Comparison of ENCODE assay signal across 12 cellular contexts in genomic region chr14:50835280-50835679, GRCh38.
DNase-seq lines count a peak whose midpoint lies in the region; ATAC-seq and TF ChIP-seq lines count a peak whose summit lies in the region.
"Had no signal": no experiment of that assay in that cellular context is flagged by ENCODE, and none has a peak within 500 bp of the region (broad histone marks: within the 10 kb centered on the region; RNA-seq: fewer than 3 reads in every experiment).

No MANE protein-coding gene starts in this region.

- peak; percentile 14 for DNase-seq in activated effector memory CD4-positive, alpha-beta T cell treated with Interleukin-2 at 50 U/mL for 16 hours
- no peak for DNase-seq in activated effector memory CD4-positive, alpha-beta T cell treated with anti-CD3 and anti-CD28 coated beads, Interleukin-2, amount 50 U/mL, for 16 hours
- no peak for DNase-seq in T-helper 2 cell treated with Interferon-gamma antibody and Interleukin-4, amounts not matched to agents 5 μg/mL and 100 μg/mL, for 36 hours (ENCODE audit: low spot score)
- DNase-seq in skeletal muscle cell (ENCODE audit: low read depth): peak; percentile 42
- no peak for DNase-seq in GM10248 (ENCODE audit: extremely low spot score)
- DNase-seq: amniotic stem cell, COR-L47, mesenchymal stem cell, NCI-H524 had no signal

- peak; percentile 30 for ATAC-seq in HG02852 (IDR thresholded peaks at IDR 0.05; ENCODE audit: unreplicated experiment)
- no peak for ATAC-seq in SK-N-SH treated with all-trans-retinoic acid at 6 μM for 48 hours
- no peak for ATAC-seq in GM21367 (IDR thresholded peaks at IDR 0.05; ENCODE audit: unreplicated experiment)

- no peak overlapping the region for H3K4me3 ChIP-seq in skeletal muscle cell (ENCODE audit: low read depth, low read length)

- H3K27ac Mint-ChIP-seq in T-helper 2 cell treated with Interferon-gamma antibody and Interleukin-4, amounts not matched to agents 5 μg/mL and 100 μg/mL, for 36 hours: peak overlapping the region; percentile 46

- no peaks in the 10 kb centered on the region for H3K36me3 Mint-ChIP-seq in T-helper 2 cell treated with Interferon-gamma antibody and Interleukin-4, amounts not matched to agents 5 μg/mL and 100 μg/mL, for 36 hours (ENCODE audit: low read depth)

- H3K9me3 Mint-ChIP-seq in T-helper 2 cell treated with Interferon-gamma antibody and Interleukin-4, amounts not matched to agents 5 μg/mL and 100 μg/mL, for 36 hours: no peaks in the 10 kb centered on the region

- H3K27me3 Mint-ChIP-seq in T-helper 2 cell treated with Interferon-gamma antibody and Interleukin-4, amounts not matched to agents 5 μg/mL and 100 μg/mL, for 36 hours (ENCODE audit: low read depth): peaks cover 9% of the 10 kb centered on the region

- CTCF ChIA-PET in GM10248 (lab: Yijun Ruan, JAX): no interaction called here

- POLR2A ChIA-PET in GM10248 (lab: Yijun Ruan, JAX): no interaction called here

- peaks cover 25% of the 10 kb centered on the region for H3K4me1 Mint-ChIP-seq in T-helper 2 cell treated with Interferon-gamma antibody and Interleukin-4, amounts not matched to agents 5 μg/mL and 100 μg/mL, for 36 hours (ENCODE audit: low read depth)

- TF ChIP-seq CTCF in GM10248 (IDR thresholded peaks at IDR 0.05; ENCODE audit: control extremely low read depth, extremely low read depth, low read depth, missing control alignments): no peak

- peak overlapping the region; percentile 9 for H3K4me3 Mint-ChIP-seq in T-helper 2 cell treated with Interferon-gamma antibody and Interleukin-4, amounts not matched to agents 5 μg/mL and 100 μg/mL, for 36 hours

TF ChIP-seq in SK-N-SH treated with all-trans-retinoic acid at 6 μM for 48 hours, 23 proteins besides CTCF, POLR2A, EP300 and RAD21:
- TF ChIP-seq CSDC2 (CRISPR knock-in tag; IDR thresholded peaks at IDR 0.05): no peak
- no peak for TF ChIP-seq TCF4 (CRISPR knock-in tag; IDR thresholded peaks at IDR 0.05; ENCODE audit: borderline replicate concordance)
- TF ChIP-seq ISL1 (CRISPR knock-in tag; IDR thresholded peaks at IDR 0.05): no peak
- TF ChIP-seq SNAI2 (CRISPR knock-in tag; IDR thresholded peaks at IDR 0.05): no peak
- no peak for TF ChIP-seq PATZ1 (CRISPR knock-in tag; IDR thresholded peaks at IDR 0.05; ENCODE audit: borderline replicate concordance)
- no peak for TF ChIP-seq RARB (CRISPR knock-in tag; IDR thresholded peaks at IDR 0.05)
- TF ChIP-seq CREB5 (CRISPR knock-in tag; IDR thresholded peaks at IDR 0.05; ENCODE audit: low read depth): no peak
- no peak for TF ChIP-seq PPARA (CRISPR knock-in tag; IDR thresholded peaks at IDR 0.05; ENCODE audit: borderline replicate concordance)
- no peak for TF ChIP-seq ESRRG (CRISPR knock-in tag; IDR thresholded peaks at IDR 0.05)
- TF ChIP-seq ZFP30 (CRISPR knock-in tag; IDR thresholded peaks at IDR 0.05): no peak
- no peak for TF ChIP-seq ARNTL (CRISPR knock-in tag; IDR thresholded peaks at IDR 0.05; ENCODE audit: borderline replicate concordance, low read depth)
- TF ChIP-seq ZC3H10 (CRISPR knock-in tag; IDR thresholded peaks at IDR 0.05): no peak
- no peak for TF ChIP-seq CSRNP3 (CRISPR knock-in tag; IDR thresholded peaks at IDR 0.05)
- no peak for TF ChIP-seq GLIS3 (CRISPR knock-in tag; IDR thresholded peaks at IDR 0.05)
- no peak for TF ChIP-seq ZNF70 (CRISPR knock-in tag; IDR thresholded peaks at IDR 0.05)
- no peak for TF ChIP-seq ZFP3 (CRISPR knock-in tag; IDR thresholded peaks at IDR 0.05)
- TF ChIP-seq TOX (CRISPR knock-in tag; IDR thresholded peaks at IDR 0.05; ENCODE audit: borderline replicate concordance): no peak
- no peak for TF ChIP-seq TSHZ2 (CRISPR knock-in tag; IDR thresholded peaks at IDR 0.05)
- TF ChIP-seq POU6F1 (CRISPR knock-in tag; IDR thresholded peaks at IDR 0.05; ENCODE audit: borderline replicate concordance, low read depth): no peak
- no peak for TF ChIP-seq ZNF8 (CRISPR knock-in tag; IDR thresholded peaks at IDR 0.05)

Comparison
In these comparisons a context has a peak if more than half of its experiments do, and no peak if none do; other contexts are left out.
1. DNase-seq: peak in activated effector memory CD4-positive, alpha-beta T cell treated with Interleukin-2 at 50 U/mL for 16 hours (single experiment) and skeletal muscle cell (single experiment); none in activated effector memory CD4-positive, alpha-beta T cell treated with anti-CD3 and anti-CD28 coated beads, Interleukin-2, amount 50 U/mL, for 16 hours (single experiment), T-helper 2 cell treated with Interferon-gamma antibody and Interleukin-4, amounts not matched to agents 5 μg/mL and 100 μg/mL, for 36 hours (single experiment) and GM10248 (single experiment).